Comparison of ENCODE assay signal across 25 cellular contexts in the genomic region with DNA sequence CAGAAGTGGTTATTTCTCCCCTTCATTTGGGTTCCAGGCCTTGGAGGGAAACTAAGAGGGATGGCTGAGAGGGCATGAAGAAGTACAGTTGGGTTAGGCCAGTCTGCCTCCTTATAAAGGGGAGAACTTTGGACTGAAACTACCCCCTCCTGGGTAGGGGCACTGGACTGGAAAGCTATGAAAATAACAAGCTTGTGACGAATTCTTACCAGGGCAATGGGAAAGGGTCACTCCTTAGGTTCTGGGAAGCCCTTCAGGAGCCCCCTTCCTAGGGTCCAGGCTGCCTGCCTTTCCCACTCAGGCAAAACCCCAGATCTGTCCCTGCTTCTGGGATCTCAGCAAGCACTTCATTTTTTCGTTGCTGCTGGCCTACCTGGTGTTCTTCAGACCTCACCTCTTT. TPM values are rescaled to one million over a fixed set of nuclear protein-coding genes. Genes with fewer than 3 reads are reported as not detected.
DNase-seq lines count a peak whose midpoint lies in the region; ATAC-seq and TF ChIP-seq lines count a peak whose summit lies in the region.
"Had no signal": no experiment of that assay in that cellular context is flagged by ENCODE, and none has a peak within 500 bp of the region (broad histone marks: within the 10 kb centered on the region; RNA-seq: fewer than 3 reads in every experiment).

No MANE protein-coding gene starts in this region.

- no peaks in the 10 kb centered on the region for H3K9me3 Mint-ChIP-seq in CD4-positive, alpha-beta T cell
- H3K9me3 Mint-ChIP-seq in T-helper 2 cell treated with Interferon-gamma antibody and Interleukin-4, amounts not matched to agents 5 μg/mL and 100 μg/mL, for 36 hours = no peaks in the 10 kb centered on the region
- H3K9me3 Mint-ChIP-seq: CD4-positive, alpha-beta memory T cell; endodermal cell; stimulated activated naive CD8-positive, alpha-beta T cell treated with anti-CD3 and anti-CD28 coated beads, Interleukin-15, Interleukin-2, amounts not matched to agents 100 ng/mL and 50 ng/mL, for 24 hours had no signal

- H2AFZ ChIP-seq in parathyroid adenoma = no peak overlapping the region

- H3K4me1 ChIP-seq in Panc1 (ENCODE audit: control insufficient read depth, insufficient read depth, low read length) = peaks cover 53% of the 10 kb centered on the region
- peaks cover 49% of the 10 kb centered on the region for H3K4me1 ChIP-seq in parathyroid adenoma

- no TSS peak for BruUV-seq in Panc1 (replicated peaks; lab: Mats Ljungman, UMichigan)

- intact Hi-C loops in CD4-positive, alpha-beta T cell (cut with DNase I, micrococcal nuclease) = no loop called here
- intact Hi-C loops in Panc1 (cut with micrococcal nuclease; ENCODE audit: unreplicated experiment) = no loop called here

- CTCF ChIA-PET in CD4-positive, alpha-beta T cell (lab: Charles Lee) = no interaction called here
- CTCF ChIA-PET in Panc1 (lab: Charles Lee) = no interaction called here

- peaks cover 3% of the 10 kb centered on the region for H3K79me2 ChIP-seq in parathyroid adenoma

- peaks cover 11% of the 10 kb centered on the region for H3K4me1 Mint-ChIP-seq in CD4-positive, alpha-beta T cell (ENCODE audit: low read depth)
- H3K4me1 Mint-ChIP-seq in T-helper 2 cell treated with Interferon-gamma antibody and Interleukin-4, amounts not matched to agents 5 μg/mL and 100 μg/mL, for 36 hours (ENCODE audit: low read depth) = no peaks in the 10 kb centered on the region

- peak overlapping the region; percentile 27 for H3K27ac Mint-ChIP-seq in CD4-positive, alpha-beta T cell
- no peak overlapping the region for H3K27ac Mint-ChIP-seq in T-helper 2 cell treated with Interferon-gamma antibody and Interleukin-4, amounts not matched to agents 5 μg/mL and 100 μg/mL, for 36 hours
- H3K27ac Mint-ChIP-seq: endodermal cell had no signal

- H3K36me3 ChIP-seq in Panc1 (ENCODE audit: control insufficient read depth, insufficient read depth, low read length) = no peaks in the 10 kb centered on the region
- H3K36me3 ChIP-seq in parathyroid adenoma (ENCODE audit: control insufficient read depth, insufficient read depth, low read length) = no peaks in the 10 kb centered on the region

- DNase-seq in CD4-positive, alpha-beta T cell = no peak
- DNase-seq in Panc1 (ENCODE audit: low read depth, low spot score) (no peak), epithelial cell of prostate (ENCODE audit: low read depth, low spot score) (no peak), UCSD-AML1 (lab: John Stamatoyannopoulos, UW; ENCODE audit: unreplicated experiment) (no peak)
- no peak for DNase-seq in T-helper 2 cell treated with Interferon-gamma antibody and Interleukin-4, amounts not matched to agents 5 μg/mL and 100 μg/mL, for 36 hours (ENCODE audit: low spot score)
- DNase-seq: activated CD4-positive, alpha-beta T cell treated with anti-CD3 and anti-CD28 coated beads, Interleukin-2, amount 50 U/mL, for 4 hours; activated gamma-delta T cell treated with Interleukin-2 at 50 U/mL for 16 hours; CD4-positive, alpha-beta memory T cell; endodermal cell; HCEC 1CT; islet precursor cell; NCI-H187; NCI-H526; right cardiac atrium; spleen; stimulated activated CD4-positive, alpha-beta T cell treated with anti-CD3 and anti-CD28 coated beads, Interleukin-2, amount 100 ng/mL, for 48 hours had no signal

- no peak for ATAC-seq in CD4-positive, alpha-beta T cell (ENCODE audit: poor library complexity)
- no peak for ATAC-seq in Panc1
- no peak for ATAC-seq in GM19467 (IDR thresholded peaks at IDR 0.05; ENCODE audit: unreplicated experiment)
- ATAC-seq: right cardiac atrium, SK-N-SH treated with all-trans-retinoic acid at 6 μM for 48 hours had no signal

- no peak overlapping the region for H3K4me3 Mint-ChIP-seq in CD4-positive, alpha-beta T cell
- no peak overlapping the region for H3K4me3 Mint-ChIP-seq in T-helper 2 cell treated with Interferon-gamma antibody and Interleukin-4, amounts not matched to agents 5 μg/mL and 100 μg/mL, for 36 hours
- H3K4me3 Mint-ChIP-seq: CD4-positive, alpha-beta memory T cell; endodermal cell had no signal

- no peak overlapping the region for H3K27ac ChIP-seq in CD4-positive, alpha-beta T cell (ENCODE audit: low read depth, low read length)
- H3K27ac ChIP-seq in Panc1 (ENCODE audit: low read length) (peak overlapping the region; percentile 66), epithelial cell of prostate (peak overlapping the region; percentile 96), parathyroid adenoma (peak overlapping the region; percentile 92)
- H3K27ac ChIP-seq: cardiac muscle cell, coronary artery had no signal

- H3K36me3 Mint-ChIP-seq in CD4-positive, alpha-beta T cell (ENCODE audit: low read depth) = peaks cover 26% of the 10 kb centered on the region
- peaks cover 6% of the 10 kb centered on the region for H3K36me3 Mint-ChIP-seq in T-helper 2 cell treated with Interferon-gamma antibody and Interleukin-4, amounts not matched to agents 5 μg/mL and 100 μg/mL, for 36 hours (ENCODE audit: low read depth)

- POLR2A ChIA-PET in CD4-positive, alpha-beta T cell (lab: Charles Lee) = no interaction called here
- POLR2A ChIA-PET in Panc1 (lab: Charles Lee) = no interaction called here

- no peak overlapping the region for H3K4me2 ChIP-seq in parathyroid adenoma (ENCODE audit: low read length)

- no peaks in the 10 kb centered on the region for H3K27me3 Mint-ChIP-seq in CD4-positive, alpha-beta T cell
- H3K27me3 Mint-ChIP-seq in T-helper 2 cell treated with Interferon-gamma antibody and Interleukin-4, amounts not matched to agents 5 μg/mL and 100 μg/mL, for 36 hours (ENCODE audit: low read depth) = no peaks in the 10 kb centered on the region
- H3K27me3 Mint-ChIP-seq: CD4-positive, alpha-beta memory T cell; stimulated activated naive CD8-positive, alpha-beta T cell treated with anti-CD3 and anti-CD28 coated beads, Interleukin-15, Interleukin-2, amounts not matched to agents 100 ng/mL and 50 ng/mL, for 24 hours had no signal

- H3K9me3 ChIP-seq in CD4-positive, alpha-beta T cell (ENCODE audit: control insufficient read depth, low read length) = no peaks in the 10 kb centered on the region
- no peaks in the 10 kb centered on the region for H3K9me3 ChIP-seq in Panc1 (ENCODE audit: control insufficient read depth, insufficient read depth, low read depth, low read length)
- H3K9me3 ChIP-seq in parathyroid adenoma (ENCODE audit: control insufficient read depth, low read length) = no peaks in the 10 kb centered on the region
- H3K9me3 ChIP-seq: spleen, tibial nerve had no signal

- no peak overlapping the region for H3K9ac ChIP-seq in parathyroid adenoma

- no peak for TF ChIP-seq CTCF in CD4-positive, alpha-beta T cell (IDR thresholded peaks at IDR 0.05)
- TF ChIP-seq CTCF in Panc1 (IDR thresholded peaks at IDR 0.05) (no peak), parathyroid adenoma (IDR thresholded peaks at IDR 0.05) (no peak)

- H3K4me3 ChIP-seq in Panc1 (ENCODE audit: low read depth in 2 of 2, low read length in 2 of 2) = no peak overlapping the region
- no peak overlapping the region for H3K4me3 ChIP-seq in parathyroid adenoma (ENCODE audit: low read depth, low read length)
- H3K4me3 ChIP-seq: cardiac muscle cell, coronary artery, lung, spleen, tibial nerve had no signal

- in situ Hi-C loops in Panc1 (cut with HindIII; ENCODE audit: low pct_unique_long_range_greater_than_20kb, low sequenced_read_pairs) = no loop called here

- H3K27me3 ChIP-seq in CD4-positive, alpha-beta T cell (ENCODE audit: control insufficient read depth, insufficient read depth, low read length) = no peaks in the 10 kb centered on the region
- H3K27me3 ChIP-seq in Panc1 (ENCODE audit: control insufficient read depth, insufficient read depth, low read length) (no peaks in the 10 kb centered on the region), parathyroid adenoma (ENCODE audit: control insufficient read depth, insufficient read depth, low read length) (no peaks in the 10 kb centered on the region)
- H3K27me3 ChIP-seq: cardiac muscle cell, spleen, tibial nerve had no signal

RNA-seq across cellular contexts. Expression of gene P3R3URF, which starts 9.8 kb away (rescaled TPM):
- total RNA-seq in CD4-positive, alpha-beta T cell = not detected
- not detected for total RNA-seq in Panc1 (2021; ENCODE audit: unreplicated experiment)
- polyA plus RNA-seq in Panc1 (2012; ENCODE audit: insufficient read length) = not detected
- total RNA-seq: cardiac muscle cell; CD4-positive, alpha-beta memory T cell; endodermal cell; lung; osteocyte; right cardiac atrium; spleen; tibial nerve had no signal
- polyA plus RNA-seq: cardiac muscle cell; CD4-positive, alpha-beta memory T cell; lung; right cardiac atrium; spleen had no signal

RNA-seq across cellular contexts. Expression of gene TSPAN1, which starts 11.2 kb away (rescaled TPM):
- total RNA-seq in CD4-positive, alpha-beta T cell = not detected
- total RNA-seq in Panc1 (2021; ENCODE audit: unreplicated experiment) = 26.1 TPM
- 15.5 TPM for polyA plus RNA-seq in Panc1 (2012; ENCODE audit: insufficient read length)
- total RNA-seq: cardiac muscle cell; CD4-positive, alpha-beta memory T cell; endodermal cell had no signal
- polyA plus RNA-seq: cardiac muscle cell; CD4-positive, alpha-beta memory T cell had no signal

RNA-seq across cellular contexts. Expression of gene POMGNT1, which starts 12.2 kb away (rescaled TPM):
- total RNA-seq in CD4-positive, alpha-beta T cell = 10 to 100 TPM; 21.1 to 29.0 TPM
- 178 TPM for total RNA-seq in Panc1 (2021; ENCODE audit: unreplicated experiment)
- polyA plus RNA-seq in Panc1 (2012; ENCODE audit: insufficient read length) = 145 TPM

RNA-seq across cellular contexts. Expression of gene LURAP1, which starts 17.1 kb away (rescaled TPM):
- total RNA-seq in CD4-positive, alpha-beta T cell = under 1 TPM in 1 of 2 experiments, not detected in 1; 0.14 TPM
- 3.5 TPM for total RNA-seq in Panc1 (2021; ENCODE audit: unreplicated experiment)
- polyA plus RNA-seq in Panc1 (2012; ENCODE audit: insufficient read length) = 1.9 TPM

RNA-seq across cellular contexts. Expression of gene PIK3R3, which starts 53.6 kb away (rescaled TPM):
- under 1 TPM; 0.20 to 0.38 TPM for total RNA-seq in CD4-positive, alpha-beta T cell
- 36.3 TPM for total RNA-seq in Panc1 (2021; ENCODE audit: unreplicated experiment)
- 11.3 TPM for polyA plus RNA-seq in Panc1 (2012; ENCODE audit: insufficient read length)

Comparison
In these comparisons a context has a peak if more than half of its experiments do, and no peak if none do; other contexts are left out.
1. RNA of gene TSPAN1, which starts 11.2 kb away (total RNA-seq): 26.1 TPM in Panc1 (single experiment); not detected in CD4-positive, alpha-beta T cell; every median in the first group is over 10 times any median in the second.